20 cellular contexts compared by ENCODE assay signal in genomic region chr7:2120841-2121830, GRCh38.
DNase-seq lines count a peak whose midpoint lies in the region; ATAC-seq, FAIRE-seq and TF ChIP-seq lines count a peak whose summit lies in the region.
"Had no signal": no experiment of that assay in that cellular context is flagged by ENCODE, and none has a peak within 500 bp of the region (broad histone marks: within the 10 kb centered on the region; RNA-seq: fewer than 3 reads in every experiment).

No MANE protein-coding gene starts in this region.

- no peaks in the 10 kb centered on the region for H3K27me3 Mint-ChIP-seq in CD8-positive, alpha-beta T cell (ENCODE audit: low read depth)
- H3K27me3 Mint-ChIP-seq in immature natural killer cell (ENCODE audit: low read depth in 3 of 3) = peaks cover 2 to 13% (median 5%) of the 10 kb centered on the region in 3 donors

- ATAC-seq in CD8-positive, alpha-beta T cell = no peak
- ATAC-seq in SK-N-SH treated with all-trans-retinoic acid at 6 μM for 48 hours = peak; percentile 31
- ATAC-seq: PC-3 had no signal

- no peaks in the 10 kb centered on the region for H3K36me3 ChIP-seq in CD8-positive, alpha-beta T cell (ENCODE audit: insufficient read depth, low read length)
- H3K36me3 ChIP-seq: upper lobe of right lung had no signal

- peak overlapping the region; percentile 4 for H3K27ac ChIP-seq in CD8-positive, alpha-beta T cell (ENCODE audit: low read depth, low read length)
- H3K27ac ChIP-seq: 22Rv1, upper lobe of right lung had no signal

- CTCF ChIA-PET in CD8-positive, alpha-beta T cell (lab: Charles Lee) = interaction anchor here (0.6 to 2.5 kb wide), 3 partner anchors 10 to 17 kb away, joined by 3 to 18 read pairs (median 8); no protein-coding TSS in a partner anchor

- DNase-seq in DMS 273 (lab: John Stamatoyannopoulos, UW; ENCODE audit: unreplicated experiment) = peak; percentile 26
- no peak for DNase-seq in DMS 273 treated with DMSO at 0.1 percent for 48 hours (lab: John Stamatoyannopoulos, UW)
- no peak for DNase-seq in CD8-positive, alpha-beta T cell
- DNase-seq in immature natural killer cell = no peak
- DNase-seq in frontal cortex (ENCODE audit: low spot score in 2 of 2) = no peak
- no peak for DNase-seq in OCI-M2 (lab: John Stamatoyannopoulos, UW; ENCODE audit: unreplicated experiment)
- no peak for DNase-seq in NCI-H1930 (lab: John Stamatoyannopoulos, UW)
- DNase-seq: caudate nucleus; hippocampal formation; kidney; mesendoderm; NCI-H446; PC-3; stimulated activated naive CD4-positive, alpha-beta T cell treated with Interleukin-2 at 50 U/mL for 16 hours; upper lobe of right lung had no signal

- FAIRE-seq in frontal cortex (lab: Jason Lieb, UNC) = no peak
- FAIRE-seq: GM18507, kidney had no signal

- no peaks in the 10 kb centered on the region for H3K36me3 Mint-ChIP-seq in CD8-positive, alpha-beta T cell
- no peaks in the 10 kb centered on the region for H3K36me3 Mint-ChIP-seq in immature natural killer cell

- intact Hi-C loops in CD8-positive, alpha-beta T cell (cut with DNase I, micrococcal nuclease) = loop anchor here in 1 of 2 experiments (2.0 kb wide), 1 partner anchor 16 kb away; no protein-coding TSS in a partner anchor

- H3K27me3 ChIP-seq in CD8-positive, alpha-beta T cell (ENCODE audit: insufficient read depth, low read length) = no peaks in the 10 kb centered on the region
- H3K27me3 ChIP-seq: upper lobe of right lung had no signal

- peaks cover 40% of the 10 kb centered on the region for H3K4me1 Mint-ChIP-seq in CD8-positive, alpha-beta T cell (ENCODE audit: low read depth)
- H3K4me1 Mint-ChIP-seq in immature natural killer cell = peaks cover 33% of the 10 kb centered on the region in 2 donors

- POLR2A ChIA-PET in CD8-positive, alpha-beta T cell (lab: Charles Lee) = no interaction called here

- no peak for TF ChIP-seq CTCF in CD8-positive, alpha-beta T cell (IDR thresholded peaks at IDR 0.05)

- no peaks in the 10 kb centered on the region for H3K9me3 Mint-ChIP-seq in CD8-positive, alpha-beta T cell
- no peaks in the 10 kb centered on the region for H3K9me3 Mint-ChIP-seq in immature natural killer cell
- H3K9me3 Mint-ChIP-seq: neural crest cell had no signal

- no peaks in the 10 kb centered on the region for H3K9me3 ChIP-seq in CD8-positive, alpha-beta T cell (ENCODE audit: low read length)
- H3K9me3 ChIP-seq: HAP-1, upper lobe of right lung had no signal

- peak overlapping the region; percentile 75 for H3K4me3 Mint-ChIP-seq in CD8-positive, alpha-beta T cell
- peak overlapping the region; percentile 72 to 88 (median 84) for H3K4me3 Mint-ChIP-seq in immature natural killer cell
- H3K4me3 Mint-ChIP-seq: neural crest cell had no signal

- H3K27ac Mint-ChIP-seq in CD8-positive, alpha-beta T cell = peak overlapping the region; percentile 97
- peak overlapping the region; percentile 61 to 93 (median 91) for H3K27ac Mint-ChIP-seq in immature natural killer cell

- peaks cover 26% of the 10 kb centered on the region for H3K4me1 ChIP-seq in CD8-positive, alpha-beta T cell (ENCODE audit: insufficient read depth, low read length)
- H3K4me1 ChIP-seq: HAP-1 had no signal

- no peak overlapping the region for H3K4me3 ChIP-seq in CD8-positive, alpha-beta T cell (ENCODE audit: low read depth, low read length)
- H3K4me3 ChIP-seq: HAP-1, upper lobe of right lung had no signal

TF ChIP-seq in SK-N-SH treated with all-trans-retinoic acid at 6 μM for 48 hours, 23 proteins besides CTCF, POLR2A, EP300 and RAD21:
- no peak for TF ChIP-seq PATZ1 (CRISPR knock-in tag; IDR thresholded peaks at IDR 0.05; ENCODE audit: borderline replicate concordance)
- no peak for TF ChIP-seq ISL1 (CRISPR knock-in tag; IDR thresholded peaks at IDR 0.05)
